ENCODE assay signal across 9 cellular contexts in the genomic region with DNA sequence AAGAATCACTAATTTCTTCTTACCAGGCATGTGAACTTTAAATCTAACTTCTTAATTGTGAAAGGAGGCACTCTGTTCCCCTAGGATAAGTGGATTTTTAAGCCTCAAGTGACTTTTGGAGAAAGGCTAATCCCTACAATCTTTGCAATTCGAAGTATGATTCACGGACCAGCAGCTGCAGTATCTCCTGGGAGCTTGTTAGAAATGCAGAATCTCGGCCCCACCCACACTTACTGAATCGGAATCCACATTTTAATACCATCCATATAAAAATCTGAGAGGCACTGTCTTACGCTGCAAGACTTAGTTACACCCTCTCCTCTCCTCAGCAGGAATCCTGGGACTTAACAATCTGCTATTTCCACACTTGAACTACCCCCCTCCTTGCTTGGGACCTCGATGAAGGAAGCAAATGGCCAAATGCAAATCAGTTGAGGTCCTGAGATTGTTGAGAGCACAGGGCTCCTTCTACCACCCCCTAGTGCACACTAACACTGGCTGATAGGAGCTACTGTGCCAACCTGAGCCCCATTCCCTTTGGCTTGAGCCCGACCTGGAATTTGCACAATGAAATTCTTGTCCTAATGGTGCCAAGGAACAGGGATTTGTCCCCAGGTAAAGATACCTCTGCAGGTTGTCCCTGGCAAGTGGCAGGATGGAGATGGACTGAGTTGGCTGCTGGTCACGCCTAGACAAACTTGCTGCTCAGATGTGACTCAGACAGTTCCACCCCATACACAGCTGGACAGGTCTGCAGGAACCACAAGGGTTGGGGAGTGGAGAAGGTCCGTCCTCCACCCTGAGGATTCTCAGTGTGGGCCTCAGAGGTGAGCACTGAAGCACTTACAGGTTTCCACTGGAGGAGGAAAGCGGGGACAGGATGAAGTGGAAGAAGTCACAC. TPM values are rescaled to one million over a fixed set of nuclear protein-coding genes. Genes with fewer than 3 reads are reported as not detected.
A peak's percentile ranks its signal among the peaks of the same experiment; 100 is the strongest.
DNase-seq lines count a peak whose midpoint lies in the region; ATAC-seq and TF ChIP-seq lines count a peak whose summit lies in the region.
"Had no signal": no experiment of that assay in that cellular context is flagged by ENCODE, and none has a peak within 500 bp of the region (broad histone marks: within the 10 kb centered on the region; RNA-seq: fewer than 3 reads in every experiment).

No MANE protein-coding gene starts in this region.

- ATAC-seq in GM18861 (IDR thresholded peaks at IDR 0.05; ENCODE audit: unreplicated experiment) (peak; percentile 35), PC-3 (peak; percentile 95), gastroesophageal sphincter (peak; percentile 65), GM21381 (IDR thresholded peaks at IDR 0.05; ENCODE audit: unreplicated experiment) (no peak)
- no peak for ATAC-seq in stimulated activated naive CD8-positive, alpha-beta T cell treated with anti-CD3 and anti-CD28 coated beads, Interleukin-15, Interleukin-2, amounts not matched to agents 100 U/mL and 50 U/mL, for 24 hours

- intact Hi-C loops in PC-3 (cut with micrococcal nuclease): no loop called here
- intact Hi-C loops in spleen (cut with DNase I; ENCODE audit: low total_unique reads): no loop called here
- intact Hi-C loops in prostate gland (cut with DNase I): no loop called here

- H3K79me2 ChIP-seq in PC-3 (ENCODE audit: low read length): peaks cover 70% of the 10 kb centered on the region

- H3K36me3 ChIP-seq in PC-3 (ENCODE audit: low read depth, low read length): peaks cover 17% of the 10 kb centered on the region
- H3K36me3 ChIP-seq in gastroesophageal sphincter: peaks cover 0 to 35% of the 10 kb centered on the region in 2 donors
- peaks cover 5 to 65% (median 37%) of the 10 kb centered on the region in 6 donors for H3K36me3 ChIP-seq in spleen
- peaks cover 0 to 10% of the 10 kb centered on the region in 2 donors for H3K36me3 ChIP-seq in prostate gland

- peaks cover 24% of the 10 kb centered on the region; the same call in 1 of the 2 replicates for H4K20me1 ChIP-seq in PC-3 (ENCODE audit: low read length)

- CTCF ChIA-PET in PC-3 (lab: Charles Lee): no interaction called here

- H3K4me1 ChIP-seq in PC-3 (ENCODE audit: insufficient read depth, low read length): peaks cover 16% of the 10 kb centered on the region
- H3K4me1 ChIP-seq in gastroesophageal sphincter: peaks cover 4 to 78% (median 63%) of the 10 kb centered on the region in 3 donors
- peaks cover 38 to 89% (median 56%) of the 10 kb centered on the region in 6 donors for H3K4me1 ChIP-seq in spleen
- H3K4me1 ChIP-seq in prostate gland (replicated peaks): peaks cover 24% of the 10 kb centered on the region

- TF ChIP-seq POLR2A in gastroesophageal sphincter (IDR thresholded peaks at IDR 0.05) (no peak), spleen (IDR thresholded peaks at IDR 0.05) (no peak), prostate gland (IDR thresholded peaks at IDR 0.05) (no peak)

- TF ChIP-seq CTCF in PC-3 (conservative IDR thresholded peaks at IDR 0.05; ENCODE audit: low read depth, low read length) (no peak), gastroesophageal sphincter (IDR thresholded peaks at IDR 0.05) (no peak), spleen (IDR thresholded peaks at IDR 0.05 in 8 of 11, conservative IDR thresholded peaks at IDR 0.05 in 3 of 11) (no peak), prostate gland (IDR thresholded peaks at IDR 0.05) (no peak)

- no TSS peak for BruUV-seq in PC-3 (replicated peaks; lab: Mats Ljungman, UMichigan)

- H3K27me3 ChIP-seq in PC-3 (ENCODE audit: low read length) (no peaks in the 10 kb centered on the region), gastroesophageal sphincter (no peaks in the 10 kb centered on the region), spleen (replicated peaks in 1 of 7) (no peaks in the 10 kb centered on the region), prostate gland (replicated peaks; ENCODE audit: insufficient read depth) (no peaks in the 10 kb centered on the region)

- H3K27ac ChIP-seq in PC-3 (ENCODE audit: low read length) (peak overlapping the region; percentile 31; the same call in 1 of the 2 replicates), gastroesophageal sphincter (peak overlapping the region; percentile 10 to 100 (median 90)), spleen (peak overlapping the region in 5 of 8 donors; percentile 18 to 100 (median 72)), prostate gland (peak overlapping the region in 1 of 2 donors; percentile 61)

- H3K4me3 ChIP-seq in PC-3 (ENCODE audit: low read length): no peak overlapping the region
- H3K4me3 ChIP-seq in gastroesophageal sphincter: no peak overlapping the region
- H3K4me3 ChIP-seq in spleen: no peak overlapping the region
- H3K4me3 ChIP-seq in prostate gland: no peak overlapping the region

- H3K9me3 ChIP-seq in PC-3 (ENCODE audit: low read length) (no peaks in the 10 kb centered on the region), gastroesophageal sphincter (no peaks in the 10 kb centered on the region), spleen (no peaks in the 10 kb centered on the region), prostate gland (no peaks in the 10 kb centered on the region)

- no peaks in the 10 kb centered on the region for H3K9me2 ChIP-seq in PC-3 (replicated peaks; ENCODE audit: low read length)

- peak overlapping the region; percentile 45 for H3K4me2 ChIP-seq in PC-3 (ENCODE audit: low read length)

- WGBS in gastroesophageal sphincter (ENCODE audit: low coverage in 1 of 2), 2 donors: 16 to 24% methylated on average over 7 to 9 of the region's 10 CpGs
- WGBS in spleen, 5 donors: 71 to 81% (median 77%) methylated on average over 10 of the region's 10 CpGs
- 43% methylated on average over 10 of the region's 10 CpGs for WGBS in prostate gland

- POLR2A ChIA-PET in PC-3 (lab: Charles Lee; ENCODE audit: unreplicated experiment): no interaction called here

- DNase-seq in PC-3 (peak; percentile 56), spleen (peak; percentile 41), prostate gland (ENCODE audit: low spot score) (no peak), AML-193 (lab: John Stamatoyannopoulos, UW) (no peak)
- no peak for DNase-seq in stimulated activated naive CD8-positive, alpha-beta T cell treated with anti-CD3 and anti-CD28 coated beads, Interleukin-15, Interleukin-2, amounts not matched to agents 100 U/mL and 50 U/mL, for 24 hours
- DNase-seq: KBM-7 had no signal

- TF ChIP-seq EP300 in gastroesophageal sphincter (IDR thresholded peaks at IDR 0.05): no peak

- no peak overlapping the region for H3K9ac ChIP-seq in PC-3 (ENCODE audit: low read length)

- H2AFZ ChIP-seq in PC-3 (ENCODE audit: low read length): no peak overlapping the region

- H3F3A ChIP-seq in PC-3 (ENCODE audit: low read length, unreplicated experiment): no peaks in the 10 kb centered on the region

RNA-seq across cellular contexts. Expression of a gene that starts 20.8 kb away (rescaled TPM):
- total RNA-seq in PC-3 (2014; rRNA removed) (7.0 and 10.3 TPM in 2 replicates), gastroesophageal sphincter (10 to 100 TPM; 18.1 to 31.5 (median 22.8) TPM), spleen (10 to 100 TPM; 21.6 to 37.8 (median 32.3) TPM), prostate gland (10 to 100 TPM; 12.5 to 35.8 TPM)
- 1 to 10 TPM; 7.2 to 9.5 (median 8.5) TPM for polyA plus RNA-seq in spleen

RNA-seq across cellular contexts. Expression of a gene that starts 36.2 kb away (rescaled TPM):
- 0.26 TPM in 1 of 2 replicates, not detected in the other for total RNA-seq in PC-3 (2014; rRNA removed)
- 1 to 10 TPM in 3 of 4 donors, under 1 TPM in 1; 0.27 to 1.6 (median 1.3) TPM for total RNA-seq in gastroesophageal sphincter
- 1 to 10 TPM in 1 of 7 donors, under 1 TPM in 5, not detected in 1; 0.37 to 1.4 (median 0.46) TPM for total RNA-seq in spleen
- under 1 TPM; 0.10 to 0.36 (median 0.15) TPM for polyA plus RNA-seq in spleen
- total RNA-seq in prostate gland: 1 to 10 TPM in 1 of 2 donors, under 1 TPM in 1; 0.05 to 1.9 TPM

RNA-seq across cellular contexts. Expression of a gene that starts 48.5 kb away (rescaled TPM):
- 8.1 and 13.8 TPM in 2 replicates for total RNA-seq in PC-3 (2014; rRNA removed)
- 1 to 10 TPM in 1 of 4 donors, under 1 TPM in 3; 0.15 to 1.3 (median 0.21) TPM for total RNA-seq in gastroesophageal sphincter
- 1 to 10 TPM in 1 of 7 donors, under 1 TPM in 6; 0.32 to 1.4 (median 0.77) TPM for total RNA-seq in spleen
- under 1 TPM; 0.91 to 0.99 (median 0.91) TPM for polyA plus RNA-seq in spleen
- total RNA-seq in prostate gland: 10 to 100 TPM; 18.1 to 37.3 TPM

Comparison
In these comparisons a context has a peak if more than half of its experiments do, and no peak if none do; other contexts are left out.
1. ATAC-seq: peak in GM18861 (single experiment), PC-3 (single experiment) and gastroesophageal sphincter (single experiment); none in stimulated activated naive CD8-positive, alpha-beta T cell treated with anti-CD3 and anti-CD28 coated beads, Interleukin-15, Interleukin-2, amounts not matched to agents 100 U/mL and 50 U/mL, for 24 hours (single experiment) and GM21381 (single experiment).
2. DNase-seq: peak in PC-3 (single experiment) and spleen (single experiment); none in stimulated activated naive CD8-positive, alpha-beta T cell treated with anti-CD3 and anti-CD28 coated beads, Interleukin-15, Interleukin-2, amounts not matched to agents 100 U/mL and 50 U/mL, for 24 hours (single experiment), prostate gland (single experiment) and AML-193 (0 of 2).